Comparison of ENCODE assay signal across 6 cellular contexts in genomic region chr10:67684140-67684539, GRCh38. TPM values are rescaled to one million over a fixed set of nuclear protein-coding genes. Genes with fewer than 3 reads are reported as not detected.
"Had no signal": no experiment of that assay in that cellular context is flagged by ENCODE, and none has a peak within 500 bp of the region (broad histone marks: within the 10 kb centered on the region; RNA-seq: fewer than 3 reads in every experiment).

No MANE protein-coding gene starts in this region.

RNA-seq across cellular contexts. Expression of gene CTNNA3, which starts 11.9 kb away (rescaled TPM):
- total RNA-seq: activated naive CD4-positive, alpha-beta T cell treated with anti-CD3 and anti-CD28 coated beads for 36 hours; activated naive CD8-positive, alpha-beta T cell treated with anti-CD3 and anti-CD28 coated beads for 36 hours; activated T-cell treated with anti-CD3 and anti-CD28 coated beads, Interleukin-2, amount 50 U/mL, for 4 hours; activated T-helper 1 cell treated with anti-CD3 and anti-CD28 coated beads, Interleukin-12 subunit alpha, Interleukin-12 subunit beta, Interleukin-2, Interleukin-4 antibody, amounts not matched to agents 30 ng/mL and 10 ng/mL and 1 ng/mL, durations not matched to agents 14 hours and 24 hours and 36 hours; activated T-helper 2 cell treated with anti-CD3 and anti-CD28 coated beads, Interferon-gamma antibody, Interleukin-2, Interleukin-4, amounts not matched to agents 10 μg/mL and 5 μg/mL and 100 μg/mL, durations not matched to agents 14 hours and 24 hours and 36 hours; bronchial epithelial cell had no signal
